1 cellular context compared by ENCODE assay signal in the genomic region with DNA sequence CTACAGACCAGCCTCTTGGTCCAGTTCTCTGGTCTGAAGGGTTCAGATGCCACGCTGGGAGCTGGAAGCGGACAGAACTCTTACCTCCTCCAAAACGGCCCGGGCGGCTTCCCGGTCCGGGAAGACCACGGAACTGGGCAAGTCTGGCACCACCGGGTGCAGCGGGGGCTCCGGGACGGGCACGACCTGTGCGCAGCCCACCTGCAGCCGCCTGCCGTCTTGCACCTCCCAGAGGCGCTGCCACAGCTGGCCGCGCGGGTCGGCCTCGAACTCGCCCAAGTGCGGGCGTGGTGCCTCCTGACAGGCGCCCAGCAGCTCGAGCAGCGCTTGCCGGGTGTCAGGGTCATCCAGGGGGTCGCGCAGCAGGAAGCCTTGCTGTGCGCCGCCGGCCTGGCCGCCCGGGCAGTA.
TF ChIP-seq lines count a peak whose summit lies in the region.

No MANE protein-coding gene starts in this region.

TF ChIP-seq in A549, 52 proteins besides CTCF, POLR2A, EP300 and RAD21 (continued from another document):
- no peak; the same call in 1 of the 2 replicates for TF ChIP-seq RNF2 (IDR thresholded peaks at IDR 0.05; ENCODE audit: borderline replicate concordance, low read depth)
- TF ChIP-seq FOXS1 (CRISPR knock-in tag; IDR thresholded peaks at IDR 0.05), result no peak
- no peak for TF ChIP-seq TFCP2L1 (CRISPR knock-in tag; IDR thresholded peaks at IDR 0.05)
- no peak for TF ChIP-seq HOXB5 (CRISPR knock-in tag; IDR thresholded peaks at IDR 0.05)
- TF ChIP-seq, protein P1, sequence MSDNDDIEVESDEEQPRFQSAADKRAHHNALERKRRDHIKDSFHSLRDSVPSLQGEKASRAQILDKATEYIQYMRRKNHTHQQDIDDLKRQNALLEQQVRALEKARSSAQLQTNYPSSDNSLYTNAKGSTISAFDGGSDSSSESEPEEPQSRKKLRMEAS (IDR thresholded peaks at IDR 0.05), result no peak
- TF ChIP-seq, protein P2, sequence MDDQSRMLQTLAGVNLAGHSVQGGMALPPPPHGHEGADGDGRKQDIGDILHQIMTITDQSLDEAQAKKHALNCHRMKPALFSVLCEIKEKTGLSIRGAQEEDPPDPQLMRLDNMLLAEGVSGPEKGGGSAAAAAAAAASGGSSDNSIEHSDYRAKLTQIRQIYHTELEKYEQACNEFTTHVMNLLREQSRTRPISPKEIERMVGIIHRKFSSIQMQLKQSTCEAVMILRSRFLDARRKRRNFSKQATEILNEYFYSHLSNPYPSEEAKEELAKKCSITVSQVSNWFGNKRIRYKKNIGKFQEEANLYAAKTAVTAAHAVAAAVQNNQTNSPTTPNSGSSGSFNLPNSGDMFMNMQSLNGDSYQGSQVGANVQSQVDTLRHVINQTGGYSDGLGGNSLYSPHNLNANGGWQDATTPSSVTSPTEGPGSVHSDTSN (IDR thresholded peaks at IDR 0.05), result no peak
- TF ChIP-seq, protein P3, sequence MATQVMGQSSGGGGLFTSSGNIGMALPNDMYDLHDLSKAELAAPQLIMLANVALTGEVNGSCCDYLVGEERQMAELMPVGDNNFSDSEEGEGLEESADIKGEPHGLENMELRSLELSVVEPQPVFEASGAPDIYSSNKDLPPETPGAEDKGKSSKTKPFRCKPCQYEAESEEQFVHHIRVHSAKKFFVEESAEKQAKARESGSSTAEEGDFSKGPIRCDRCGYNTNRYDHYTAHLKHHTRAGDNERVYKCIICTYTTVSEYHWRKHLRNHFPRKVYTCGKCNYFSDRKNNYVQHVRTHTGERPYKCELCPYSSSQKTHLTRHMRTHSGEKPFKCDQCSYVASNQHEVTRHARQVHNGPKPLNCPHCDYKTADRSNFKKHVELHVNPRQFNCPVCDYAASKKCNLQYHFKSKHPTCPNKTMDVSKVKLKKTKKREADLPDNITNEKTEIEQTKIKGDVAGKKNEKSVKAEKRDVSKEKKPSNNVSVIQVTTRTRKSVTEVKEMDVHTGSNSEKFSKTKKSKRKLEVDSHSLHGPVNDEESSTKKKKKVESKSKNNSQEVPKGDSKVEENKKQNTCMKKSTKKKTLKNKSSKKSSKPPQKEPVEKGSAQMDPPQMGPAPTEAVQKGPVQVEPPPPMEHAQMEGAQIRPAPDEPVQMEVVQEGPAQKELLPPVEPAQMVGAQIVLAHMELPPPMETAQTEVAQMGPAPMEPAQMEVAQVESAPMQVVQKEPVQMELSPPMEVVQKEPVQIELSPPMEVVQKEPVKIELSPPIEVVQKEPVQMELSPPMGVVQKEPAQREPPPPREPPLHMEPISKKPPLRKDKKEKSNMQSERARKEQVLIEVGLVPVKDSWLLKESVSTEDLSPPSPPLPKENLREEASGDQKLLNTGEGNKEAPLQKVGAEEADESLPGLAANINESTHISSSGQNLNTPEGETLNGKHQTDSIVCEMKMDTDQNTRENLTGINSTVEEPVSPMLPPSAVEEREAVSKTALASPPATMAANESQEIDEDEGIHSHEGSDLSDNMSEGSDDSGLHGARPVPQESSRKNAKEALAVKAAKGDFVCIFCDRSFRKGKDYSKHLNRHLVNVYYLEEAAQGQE (IDR thresholded peaks at IDR 0.05), result no peak
- TF ChIP-seq RCOR1 (IDR thresholded peaks at IDR 0.05; ENCODE audit: low read depth, low read length), result no peak
- no peak for TF ChIP-seq HDAC2 (IDR thresholded peaks at IDR 0.05)
